In the genomic region with DNA sequence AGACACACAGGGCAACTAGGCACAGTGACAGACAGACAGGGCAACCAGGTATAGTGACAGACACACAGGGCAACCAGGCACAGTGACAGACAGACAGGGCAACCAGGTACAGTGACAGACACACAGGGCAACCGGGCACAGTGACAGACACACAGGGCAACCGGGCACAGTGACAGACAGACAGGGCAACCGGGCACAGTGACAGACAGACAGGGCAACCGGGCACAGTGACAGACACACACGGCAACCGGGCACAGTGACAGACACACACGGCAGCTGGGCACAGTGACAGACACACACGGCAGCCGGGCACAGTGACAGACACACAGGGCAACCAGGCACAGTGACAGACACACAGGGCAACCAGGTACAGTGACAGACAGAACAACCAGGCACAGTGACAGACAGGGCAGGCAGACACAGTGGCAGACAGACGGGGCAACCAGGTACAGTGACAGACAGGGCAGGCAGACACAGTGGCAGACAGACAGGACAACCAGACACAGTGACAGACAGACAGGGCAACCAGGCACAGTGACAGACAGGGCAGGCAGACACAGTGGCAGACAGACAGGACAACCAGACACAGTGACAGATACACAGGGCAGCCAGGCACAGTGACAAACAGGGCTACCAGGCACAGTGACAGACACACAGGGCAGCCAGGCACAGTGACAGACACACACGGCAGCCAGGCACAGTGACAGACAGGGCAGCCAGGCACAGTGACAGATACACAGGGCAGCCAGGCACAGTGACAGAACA, we compare ENCODE assay signal across 18 cellular contexts.
"Had no signal": no experiment of that assay in that cellular context is flagged by ENCODE, and none has a peak within 500 bp of the region (broad histone marks: within the 10 kb centered on the region; RNA-seq: fewer than 3 reads in every experiment).

No MANE protein-coding gene starts in this region.

- DNase-seq: activated CD4-positive, alpha-beta memory T cell treated with anti-CD3 and anti-CD28 coated beads, Interleukin-2, amount 10 ng/mL, durations not matched to agents 7 days and 5 days; activated CD4-positive, alpha-beta T cell treated with anti-CD3 and anti-CD28 coated beads for 4 hours; activated naive CD4-positive, alpha-beta T cell treated with anti-CD3 and anti-CD28 coated beads, Interleukin-2, amount 10 ng/mL, durations not matched to agents 7 days and 5 days; esophagus squamous epithelium; hypothalamus; midbrain; retina; SJCRH30; stimulated activated CD4-positive, alpha-beta T cell treated with anti-CD3 and anti-CD28 coated beads, Interleukin-15, amount 100 ng/mL, for 24 hours; stimulated activated CD4-positive, alpha-beta T cell treated with anti-CD3 and anti-CD28 coated beads, Interleukin-4, amount 100 ng/mL, for 1 hour; stimulated activated naive CD4-positive, alpha-beta T cell; T-helper 17 cell; transverse colon had no signal

- H3K4me1 Mint-ChIP-seq: activated CD4-positive, alpha-beta memory T cell treated with anti-CD3 and anti-CD28 coated beads, Interleukin-2, amount 10 ng/mL, durations not matched to agents 7 days and 5 days; activated naive CD4-positive, alpha-beta T cell treated with anti-CD3 and anti-CD28 coated beads, Interleukin-2, amount 10 ng/mL, durations not matched to agents 7 days and 5 days; T-helper 17 cell had no signal

- H3K9me3 ChIP-seq: neutrophil, SJCRH30 had no signal

- H3K4me1 ChIP-seq: ascending aorta, esophagus squamous epithelium, parathyroid adenoma, SJCRH30, transverse colon had no signal

- H3K36me3 ChIP-seq: ascending aorta, esophagus squamous epithelium, neutrophil, SJCRH30, transverse colon had no signal

- H3K4me3 ChIP-seq: ascending aorta, esophagus squamous epithelium, lung, SJCRH30, skin epidermis, transverse colon had no signal

- H3K27ac Mint-ChIP-seq: activated CD4-positive, alpha-beta memory T cell treated with anti-CD3 and anti-CD28 coated beads, Interleukin-2, amount 10 ng/mL, durations not matched to agents 7 days and 5 days; activated naive CD4-positive, alpha-beta T cell treated with anti-CD3 and anti-CD28 coated beads, Interleukin-2, amount 10 ng/mL, durations not matched to agents 7 days and 5 days; T-helper 17 cell had no signal

- H3K27ac ChIP-seq: ascending aorta, esophagus squamous epithelium, neutrophil, parathyroid adenoma, SJCRH30, skin epidermis, transverse colon had no signal

- H3K4me3 Mint-ChIP-seq: activated CD4-positive, alpha-beta memory T cell treated with anti-CD3 and anti-CD28 coated beads, Interleukin-2, amount 10 ng/mL, durations not matched to agents 7 days and 5 days; activated naive CD4-positive, alpha-beta T cell treated with anti-CD3 and anti-CD28 coated beads, Interleukin-2, amount 10 ng/mL, durations not matched to agents 7 days and 5 days; T-helper 17 cell had no signal

- H3K36me3 Mint-ChIP-seq: activated naive CD4-positive, alpha-beta T cell treated with anti-CD3 and anti-CD28 coated beads, Interleukin-2, amount 10 ng/mL, durations not matched to agents 7 days and 5 days had no signal

- H3K27me3 ChIP-seq: ascending aorta, neutrophil, SJCRH30, transverse colon had no signal

- ATAC-seq: T-helper 17 cell had no signal
